1 cellular context compared by ENCODE assay signal in genomic region chr2:11422901-11423435, GRCh38.
A peak's percentile ranks its signal among the peaks of the same experiment; 100 is the strongest.
TF ChIP-seq lines count a peak whose summit lies in the region.

No MANE protein-coding gene starts in this region.

TF ChIP-seq in HepG2, 621 proteins besides CTCF, POLR2A, EP300 and RAD21 (continued from another document and continues in another):
- TF ChIP-seq RNF219 (CRISPR knock-in tag; IDR thresholded peaks at IDR 0.05) = no peak
- TF ChIP-seq ONECUT2 (CRISPR knock-in tag; IDR thresholded peaks at IDR 0.05) = no peak
- TF ChIP-seq ZNF367 (CRISPR knock-in tag; IDR thresholded peaks at IDR 0.05; ENCODE audit: borderline replicate concordance) = no peak
- peak; percentile 72 for TF ChIP-seq SOX5 (CRISPR knock-in tag; IDR thresholded peaks at IDR 0.05; ENCODE audit: borderline replicate concordance)
- TF ChIP-seq ZNF232 (CRISPR knock-in tag; IDR thresholded peaks at IDR 0.05; ENCODE audit: borderline replicate concordance) = no peak
- TF ChIP-seq ZGPAT (CRISPR knock-in tag; IDR thresholded peaks at IDR 0.05) = peak; percentile 77
- TF ChIP-seq SOX13 (IDR thresholded peaks at IDR 0.05) = no peak
- peak in 1 of 2 experiments; percentile 92; a peak in 2 of 4 replicates for TF ChIP-seq SOX13 (CRISPR knock-in tag; conservative IDR thresholded peaks at IDR 0.05 in 1 of 2, IDR thresholded peaks at IDR 0.05 in 1 of 2)
- TF ChIP-seq ZNF446 (CRISPR knock-in tag; IDR thresholded peaks at IDR 0.05) = no peak
- TF ChIP-seq PHF20 (CRISPR knock-in tag; IDR thresholded peaks at IDR 0.05) = no peak
- no peak for TF ChIP-seq POLR2AphosphoS5 (IDR thresholded peaks at IDR 0.05; ENCODE audit: low read depth, low read length)
- TF ChIP-seq ZNF557 (CRISPR knock-in tag; IDR thresholded peaks at IDR 0.05) = no peak
- peak; percentile 57; the same call in 1 of the 2 replicates for TF ChIP-seq EHMT2 (IDR thresholded peaks at IDR 0.05; ENCODE audit: borderline replicate concordance, low read depth, low read length)
- no peak for TF ChIP-seq ZBTB8A (CRISPR knock-in tag; IDR thresholded peaks at IDR 0.05; ENCODE audit: borderline replicate concordance, low read depth)
- TF ChIP-seq ZNF879 (CRISPR knock-in tag; IDR thresholded peaks at IDR 0.05) = no peak
- peak; percentile 18; the same call in 1 of the 2 replicates for TF ChIP-seq ZNF652 (CRISPR knock-in tag; IDR thresholded peaks at IDR 0.05; ENCODE audit: borderline replicate concordance, low read depth)
- no peak for TF ChIP-seq ATF1 (CRISPR knock-in tag; IDR thresholded peaks at IDR 0.05)
- no peak for TF ChIP-seq SATB2 (CRISPR knock-in tag; IDR thresholded peaks at IDR 0.05)
- no peak for TF ChIP-seq TAF1 (CRISPR knock-in tag; IDR thresholded peaks at IDR 0.05)
- TF ChIP-seq MBD4 (IDR thresholded peaks at IDR 0.05; ENCODE audit: borderline replicate concordance, low read length) = no peak
- TF ChIP-seq MAFF (IDR thresholded peaks at IDR 0.05; ENCODE audit: low read depth, low read length) = no peak
- TF ChIP-seq HDAC6 (IDR thresholded peaks at IDR 0.05; ENCODE audit: low read depth, low read length) = no peak
- peak; percentile 39; the same call in 1 of the 2 replicates for TF ChIP-seq CCDC6 (CRISPR knock-in tag; IDR thresholded peaks at IDR 0.05)
- TF ChIP-seq SP4 (CRISPR knock-in tag; IDR thresholded peaks at IDR 0.05) = no peak
- TF ChIP-seq PHB2 (IDR thresholded peaks at IDR 0.05; ENCODE audit: partially characterized antibody) = no peak
- peak; percentile 20; the same call in 1 of the 2 replicates for TF ChIP-seq KLF6 (CRISPR knock-in tag; IDR thresholded peaks at IDR 0.05)
- no peak for TF ChIP-seq ZC3H13 (CRISPR knock-in tag; IDR thresholded peaks at IDR 0.05)
- no peak for TF ChIP-seq TFDP2 (CRISPR knock-in tag; IDR thresholded peaks at IDR 0.05)
- TF ChIP-seq, protein P1, sequence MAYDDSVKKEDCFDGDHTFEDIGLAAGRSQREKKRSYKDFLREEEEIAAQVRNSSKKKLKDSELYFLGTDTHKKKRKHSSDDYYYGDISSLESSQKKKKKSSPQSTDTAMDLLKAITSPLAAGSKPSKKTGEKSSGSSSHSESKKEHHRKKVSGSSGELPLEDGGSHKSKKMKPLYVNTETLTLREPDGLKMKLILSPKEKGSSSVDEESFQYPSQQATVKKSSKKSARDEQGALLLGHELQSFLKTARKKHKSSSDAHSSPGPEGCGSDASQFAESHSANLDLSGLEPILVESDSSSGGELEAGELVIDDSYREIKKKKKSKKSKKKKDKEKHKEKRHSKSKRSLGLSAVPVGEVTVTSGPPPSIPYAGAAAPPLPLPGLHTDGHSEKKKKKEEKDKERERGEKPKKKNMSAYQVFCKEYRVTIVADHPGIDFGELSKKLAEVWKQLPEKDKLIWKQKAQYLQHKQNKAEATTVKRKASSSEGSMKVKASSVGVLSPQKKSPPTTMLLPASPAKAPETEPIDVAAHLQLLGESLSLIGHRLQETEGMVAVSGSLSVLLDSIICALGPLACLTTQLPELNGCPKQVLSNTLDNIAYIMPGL (CRISPR knock-in tag; IDR thresholded peaks at IDR 0.05; ENCODE audit: borderline replicate concordance in 1 of 2, low read depth in 1 of 2) = 0 out of 4 replicates have a peak, but pooled peaks of 1 of the 2 experiments have one; percentile 30
- peak; percentile 73; the same call in 1 of the 2 replicates for TF ChIP-seq KDM6A (CRISPR knock-in tag; IDR thresholded peaks at IDR 0.05; ENCODE audit: low read depth)
- no peak for TF ChIP-seq ZFP62 (CRISPR knock-in tag; IDR thresholded peaks at IDR 0.05)
- no peak for TF ChIP-seq ZNF484 (CRISPR knock-in tag; IDR thresholded peaks at IDR 0.05; ENCODE audit: borderline replicate concordance, low read depth)
- no peak for TF ChIP-seq GPBP1L1 (CRISPR knock-in tag; IDR thresholded peaks at IDR 0.05)
- no peak for TF ChIP-seq EZH2 (conservative IDR thresholded peaks at IDR 0.05; ENCODE audit: low read depth, low read length)
- TF ChIP-seq CBX2 (IDR thresholded peaks at IDR 0.05; ENCODE audit: low read depth, low read length) = no peak
- no peak for TF ChIP-seq CBX2 (CRISPR knock-in tag; IDR thresholded peaks at IDR 0.05; ENCODE audit: low read depth)
- no peak for TF ChIP-seq MEIS2 (CRISPR knock-in tag; IDR thresholded peaks at IDR 0.05)
- no peak for TF ChIP-seq ZNF451 (CRISPR knock-in tag; IDR thresholded peaks at IDR 0.05)
- TF ChIP-seq ZNF335 (CRISPR knock-in tag; IDR thresholded peaks at IDR 0.05) = no peak
- TF ChIP-seq, protein P2, sequence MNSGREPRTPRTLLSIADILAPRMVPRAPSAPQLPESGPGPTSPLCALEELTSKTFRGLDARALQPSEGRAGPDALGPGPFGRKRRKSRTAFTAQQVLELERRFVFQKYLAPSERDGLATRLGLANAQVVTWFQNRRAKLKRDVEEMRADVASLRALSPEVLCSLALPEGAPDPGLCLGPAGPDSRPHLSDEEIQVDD (CRISPR knock-in tag; IDR thresholded peaks at IDR 0.05; ENCODE audit: borderline replicate concordance) = no peak
- no peak for TF ChIP-seq ZFP37 (CRISPR knock-in tag; IDR thresholded peaks at IDR 0.05; ENCODE audit: borderline replicate concordance)
- peak; percentile 66 for TF ChIP-seq CBX1 (IDR thresholded peaks at IDR 0.05; ENCODE audit: low read depth)
- no peak for TF ChIP-seq RERE (CRISPR knock-in tag; IDR thresholded peaks at IDR 0.05; ENCODE audit: low read depth)
- TF ChIP-seq THYN1 (CRISPR knock-in tag; IDR thresholded peaks at IDR 0.05; ENCODE audit: borderline replicate concordance, low read depth) = no peak
- TF ChIP-seq ZNF672 (CRISPR knock-in tag; IDR thresholded peaks at IDR 0.05) = no peak
- no peak for TF ChIP-seq IRX3 (CRISPR knock-in tag; IDR thresholded peaks at IDR 0.05; ENCODE audit: borderline replicate concordance, low read depth)
- no peak for TF ChIP-seq ZBTB7A (CRISPR knock-in tag; IDR thresholded peaks at IDR 0.05)
- TF ChIP-seq ZNF160 (CRISPR knock-in tag; IDR thresholded peaks at IDR 0.05) = no peak
- TF ChIP-seq, protein P3, sequence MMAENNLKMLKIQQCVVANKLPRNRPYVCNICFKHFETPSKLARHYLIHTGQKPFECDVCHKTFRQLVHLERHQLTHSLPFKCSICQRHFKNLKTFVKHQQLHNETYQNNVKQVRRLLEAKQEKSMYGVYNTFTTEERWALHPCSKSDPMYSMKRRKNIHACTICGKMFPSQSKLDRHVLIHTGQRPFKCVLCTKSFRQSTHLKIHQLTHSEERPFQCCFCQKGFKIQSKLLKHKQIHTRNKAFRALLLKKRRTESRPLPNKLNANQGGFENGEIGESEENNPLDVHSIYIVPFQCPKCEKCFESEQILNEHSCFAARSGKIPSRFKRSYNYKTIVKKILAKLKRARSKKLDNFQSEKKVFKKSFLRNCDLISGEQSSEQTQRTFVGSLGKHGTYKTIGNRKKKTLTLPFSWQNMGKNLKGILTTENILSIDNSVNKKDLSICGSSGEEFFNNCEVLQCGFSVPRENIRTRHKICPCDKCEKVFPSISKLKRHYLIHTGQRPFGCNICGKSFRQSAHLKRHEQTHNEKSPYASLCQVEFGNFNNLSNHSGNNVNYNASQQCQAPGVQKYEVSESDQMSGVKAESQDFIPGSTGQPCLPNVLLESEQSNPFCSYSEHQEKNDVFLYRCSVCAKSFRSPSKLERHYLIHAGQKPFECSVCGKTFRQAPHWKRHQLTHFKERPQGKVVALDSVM (CRISPR knock-in tag; IDR thresholded peaks at IDR 0.05) = no peak
- TF ChIP-seq RARA (CRISPR knock-in tag; IDR thresholded peaks at IDR 0.05) = peak; percentile 94
- TF ChIP-seq HMG20A (CRISPR knock-in tag; IDR thresholded peaks at IDR 0.05; ENCODE audit: borderline replicate concordance) = peak; percentile 71
- TF ChIP-seq MTA1 (CRISPR knock-in tag; IDR thresholded peaks at IDR 0.05; ENCODE audit: borderline replicate concordance) = no peak
- peak; percentile 41; the same call in 1 of the 2 replicates for TF ChIP-seq ZFY (CRISPR knock-in tag; IDR thresholded peaks at IDR 0.05)
- no peak for TF ChIP-seq RARG (CRISPR knock-in tag; IDR thresholded peaks at IDR 0.05; ENCODE audit: low read depth)
- TF ChIP-seq, protein P4, sequence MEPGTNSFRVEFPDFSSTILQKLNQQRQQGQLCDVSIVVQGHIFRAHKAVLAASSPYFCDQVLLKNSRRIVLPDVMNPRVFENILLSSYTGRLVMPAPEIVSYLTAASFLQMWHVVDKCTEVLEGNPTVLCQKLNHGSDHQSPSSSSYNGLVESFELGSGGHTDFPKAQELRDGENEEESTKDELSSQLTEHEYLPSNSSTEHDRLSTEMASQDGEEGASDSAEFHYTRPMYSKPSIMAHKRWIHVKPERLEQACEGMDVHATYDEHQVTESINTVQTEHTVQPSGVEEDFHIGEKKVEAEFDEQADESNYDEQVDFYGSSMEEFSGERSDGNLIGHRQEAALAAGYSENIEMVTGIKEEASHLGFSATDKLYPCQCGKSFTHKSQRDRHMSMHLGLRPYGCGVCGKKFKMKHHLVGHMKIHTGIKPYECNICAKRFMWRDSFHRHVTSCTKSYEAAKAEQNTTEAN (CRISPR knock-in tag; conservative IDR thresholded peaks at IDR 0.05) = peak; percentile 43; the same call in 1 of the 2 replicates
- no peak for TF ChIP-seq GLI4 (CRISPR knock-in tag; IDR thresholded peaks at IDR 0.05; ENCODE audit: borderline replicate concordance)
